8 cellular contexts compared by ENCODE assay signal in the genomic region with DNA sequence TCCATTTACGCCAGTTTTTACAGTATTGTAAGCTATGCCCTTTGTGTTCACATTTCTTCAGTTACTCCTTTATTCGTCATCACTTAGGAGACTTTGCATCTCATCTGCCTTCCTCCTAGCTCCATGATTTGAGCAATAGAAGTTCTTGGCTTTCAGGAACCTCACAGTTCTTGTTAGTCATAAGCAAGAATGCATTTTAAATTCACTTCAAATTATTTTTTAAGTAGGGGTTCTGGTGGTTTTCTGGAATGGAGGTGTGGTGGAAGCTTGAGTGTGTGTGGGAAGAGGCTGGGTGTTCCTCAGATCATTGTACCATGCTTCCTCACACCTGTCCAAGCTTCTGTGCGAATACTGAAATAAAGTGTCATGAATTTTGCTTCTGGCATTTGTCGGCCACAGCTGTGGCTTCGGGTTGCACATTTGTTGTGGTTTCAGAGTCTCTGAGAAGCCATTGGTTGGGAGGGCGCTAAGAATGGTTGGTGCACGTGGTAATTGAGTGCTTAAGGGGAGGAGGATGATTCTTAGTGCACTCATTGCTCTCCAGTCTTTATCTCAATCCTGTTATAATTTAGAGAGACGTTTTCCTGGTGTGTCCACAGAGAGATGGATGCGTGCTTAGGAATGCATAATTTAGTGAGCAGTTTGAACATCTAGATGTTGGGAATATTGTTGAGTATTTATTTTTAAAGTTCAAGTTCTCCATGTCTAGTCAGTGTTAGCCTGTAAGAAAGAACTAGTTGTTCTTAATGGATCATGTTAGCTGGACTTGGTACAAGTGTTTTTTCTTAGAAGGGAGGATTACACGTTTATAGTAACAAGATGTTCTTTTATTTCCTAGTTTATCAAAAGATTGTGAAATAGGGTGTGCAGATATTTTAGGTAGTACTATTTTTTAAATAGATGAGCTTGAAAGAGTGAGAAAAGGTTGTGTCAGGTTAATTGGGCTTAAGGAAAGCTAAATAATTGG. TPM values are rescaled to one million over a fixed set of nuclear protein-coding genes. Genes with fewer than 3 reads are reported as not detected.
DNase-seq lines count a peak whose midpoint lies in the region; ATAC-seq, FAIRE-seq and TF ChIP-seq lines count a peak whose summit lies in the region.

No MANE protein-coding gene starts in this region.

- peak; percentile 64 for FAIRE-seq in GM12891 (lab: Jason Lieb, UNC)

- peak overlapping the region in 7 of 8 donors; percentile 23 to 88 (median 82) for H3K27ac ChIP-seq in spleen

- H3K9me3 ChIP-seq in spleen = no peaks in the 10 kb centered on the region

- TF ChIP-seq POLR2A in GM12891 (IDR thresholded peaks at IDR 0.05; ENCODE audit: low read depth, low read length) (no peak), spleen (IDR thresholded peaks at IDR 0.05) (no peak)

- no peaks in the 10 kb centered on the region for H3K27me3 ChIP-seq in spleen (replicated peaks in 1 of 7)

- no peak overlapping the region for H3K4me3 ChIP-seq in spleen

- H3K36me3 ChIP-seq in spleen = peaks cover 0 to 6% (median 0%) of the 10 kb centered on the region in 6 donors

- DNase-seq in GM12891 (ENCODE audit: insufficient read length, low spot score) (no peak), MV-4-11 (lab: John Stamatoyannopoulos, UW) (peak; percentile 88), germinal center (ENCODE audit: low spot score) (peak; percentile 14), spleen (peak; percentile 82), T1000 (lab: John Stamatoyannopoulos, UW) (no peak), medulla oblongata (ENCODE audit: extremely low spot score) (no peak)
- DNase-seq in activated CD8-positive, alpha-beta memory T cell treated with anti-CD3 and anti-CD28 coated beads, Interleukin-2, amount 50 U/mL, for 48 hours = peak; percentile 58

- 30 to 46% (median 40%) methylated on average over 10 of the region's 10 CpGs for WGBS in spleen, 5 donors

- TF ChIP-seq CTCF in spleen (IDR thresholded peaks at IDR 0.05 in 8 of 11, conservative IDR thresholded peaks at IDR 0.05 in 3 of 11) = no peak

- intact Hi-C loops in spleen (cut with DNase I; ENCODE audit: low total_unique reads) = no loop called here

- H3K4me1 ChIP-seq in spleen = peaks cover 62 to 100% (median 97%) of the 10 kb centered on the region in 6 donors

- ATAC-seq in GM21825 (IDR thresholded peaks at IDR 0.05; ENCODE audit: unreplicated experiment) = peak; percentile 74

TF ChIP-seq in GM12891, 5 proteins besides CTCF, POLR2A, EP300 and RAD21:
- TF ChIP-seq POU2F2 (IDR thresholded peaks at IDR 0.05; ENCODE audit: low read depth, low read length) (no peak), PAX5 (IDR thresholded peaks at IDR 0.05; ENCODE audit: insufficient read depth, low read length, severe bottlenecking) (peak; percentile 4)

RNA-seq across cellular contexts. Expression of gene FOXO3, which starts 31.9 kb away (rescaled TPM):
- 0.56 TPM for polyA plus RNA-seq in GM12891 (2012; ENCODE audit: low read depth, missing spikeins)
- total RNA-seq in spleen = 10 to 100 TPM; 45.8 to 86.9 (median 75.2) TPM
- 10 to 100 TPM in 2 of 3 donors, 1 to 10 TPM in 1; 9.4 to 12.6 (median 12.0) TPM for polyA plus RNA-seq in spleen

Comparison
In these comparisons a context has a peak if more than half of its experiments do, and no peak if none do; other contexts are left out.
1. DNase-seq: peak in MV-4-11 (single experiment), activated CD8-positive, alpha-beta memory T cell treated with anti-CD3 and anti-CD28 coated beads, Interleukin-2, amount 50 U/mL, for 48 hours (single experiment), germinal center (single experiment) and spleen (single experiment); none in GM12891 (single experiment), T1000 (single experiment) and medulla oblongata (single experiment).